Comparison of ENCODE assay signal across 1 cellular context in the genomic region with DNA sequence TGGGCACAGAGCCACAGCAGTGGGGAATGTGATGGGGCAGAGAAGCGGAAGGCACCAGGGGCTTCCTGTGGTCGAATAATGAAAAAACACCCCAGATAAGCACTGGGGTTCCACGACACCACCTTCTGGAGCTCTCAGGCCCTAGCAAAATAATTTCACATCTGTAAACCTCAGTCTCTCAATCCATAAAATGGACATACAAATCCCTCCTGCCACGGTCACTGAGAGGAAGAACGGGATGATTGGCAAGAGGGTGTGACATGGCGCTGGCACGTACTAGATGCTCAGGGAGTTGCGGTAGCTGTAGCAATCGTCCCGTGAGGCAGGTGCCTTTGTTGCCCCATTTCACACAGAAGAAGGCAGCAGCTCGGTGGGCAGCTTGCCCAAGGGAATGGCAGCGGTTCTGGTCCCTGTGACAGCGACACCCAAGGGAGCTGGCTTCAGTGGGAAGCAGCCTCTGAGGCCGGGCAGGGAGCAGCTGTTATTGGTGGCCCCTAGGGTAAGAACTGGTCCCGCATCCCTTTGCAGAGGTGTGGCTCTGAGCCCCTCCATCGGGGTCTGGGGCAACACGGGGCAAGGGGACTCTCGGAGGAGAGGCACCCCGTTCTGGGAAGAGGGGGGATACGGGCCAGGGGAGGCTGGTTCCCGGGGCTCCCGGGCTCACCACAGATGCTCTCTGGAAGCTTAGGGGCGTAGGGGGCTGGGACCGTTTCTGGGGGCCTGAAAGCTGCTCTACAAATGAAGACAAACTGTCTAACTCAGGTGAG.
TF ChIP-seq lines count a peak whose summit lies in the region.

No MANE protein-coding gene starts in this region.

TF ChIP-seq in SK-N-SH treated with all-trans-retinoic acid at 6 μM for 48 hours, 23 proteins besides CTCF, POLR2A, EP300 and RAD21 (continued from another document):
- TF ChIP-seq CSRNP3 (CRISPR knock-in tag; IDR thresholded peaks at IDR 0.05) (no peak), ZNF565 (CRISPR knock-in tag; conservative IDR thresholded peaks at IDR 0.05; ENCODE audit: low read depth) (no peak), CSDC2 (CRISPR knock-in tag; IDR thresholded peaks at IDR 0.05) (no peak), ZC3H10 (CRISPR knock-in tag; IDR thresholded peaks at IDR 0.05) (no peak), OSR1 (CRISPR knock-in tag; IDR thresholded peaks at IDR 0.05) (no peak), ESRRG (CRISPR knock-in tag; IDR thresholded peaks at IDR 0.05) (no peak), RARB (CRISPR knock-in tag; IDR thresholded peaks at IDR 0.05) (no peak), CREB5 (CRISPR knock-in tag; IDR thresholded peaks at IDR 0.05; ENCODE audit: low read depth) (no peak)
- TF ChIP-seq, protein P1, sequence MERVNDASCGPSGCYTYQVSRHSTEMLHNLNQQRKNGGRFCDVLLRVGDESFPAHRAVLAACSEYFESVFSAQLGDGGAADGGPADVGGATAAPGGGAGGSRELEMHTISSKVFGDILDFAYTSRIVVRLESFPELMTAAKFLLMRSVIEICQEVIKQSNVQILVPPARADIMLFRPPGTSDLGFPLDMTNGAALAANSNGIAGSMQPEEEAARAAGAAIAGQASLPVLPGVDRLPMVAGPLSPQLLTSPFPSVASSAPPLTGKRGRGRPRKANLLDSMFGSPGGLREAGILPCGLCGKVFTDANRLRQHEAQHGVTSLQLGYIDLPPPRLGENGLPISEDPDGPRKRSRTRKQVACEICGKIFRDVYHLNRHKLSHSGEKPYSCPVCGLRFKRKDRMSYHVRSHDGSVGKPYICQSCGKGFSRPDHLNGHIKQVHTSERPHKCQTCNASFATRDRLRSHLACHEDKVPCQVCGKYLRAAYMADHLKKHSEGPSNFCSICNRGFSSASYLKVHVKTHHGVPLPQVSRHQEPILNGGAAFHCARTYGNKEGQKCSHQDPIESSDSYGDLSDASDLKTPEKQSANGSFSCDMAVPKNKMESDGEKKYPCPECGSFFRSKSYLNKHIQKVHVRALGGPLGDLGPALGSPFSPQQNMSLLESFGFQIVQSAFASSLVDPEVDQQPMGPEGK (CRISPR knock-in tag; IDR thresholded peaks at IDR 0.05; ENCODE audit: borderline replicate concordance), result no peak
- TF ChIP-seq, protein P2, sequence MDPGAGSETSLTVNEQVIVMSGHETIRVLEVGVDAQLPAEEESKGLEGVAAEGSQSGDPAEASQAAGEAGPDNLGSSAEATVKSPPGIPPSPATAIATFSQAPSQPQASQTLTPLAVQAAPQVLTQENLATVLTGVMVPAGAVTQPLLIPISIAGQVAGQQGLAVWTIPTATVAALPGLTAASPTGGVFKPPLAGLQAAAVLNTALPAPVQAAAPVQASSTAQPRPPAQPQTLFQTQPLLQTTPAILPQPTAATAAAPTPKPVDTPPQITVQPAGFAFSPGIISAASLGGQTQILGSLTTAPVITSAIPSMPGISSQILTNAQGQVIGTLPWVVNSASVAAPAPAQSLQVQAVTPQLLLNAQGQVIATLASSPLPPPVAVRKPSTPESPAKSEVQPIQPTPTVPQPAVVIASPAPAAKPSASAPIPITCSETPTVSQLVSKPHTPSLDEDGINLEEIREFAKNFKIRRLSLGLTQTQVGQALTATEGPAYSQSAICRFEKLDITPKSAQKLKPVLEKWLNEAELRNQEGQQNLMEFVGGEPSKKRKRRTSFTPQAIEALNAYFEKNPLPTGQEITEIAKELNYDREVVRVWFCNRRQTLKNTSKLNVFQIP (CRISPR knock-in tag; IDR thresholded peaks at IDR 0.05; ENCODE audit: borderline replicate concordance, low read depth), result no peak
